Comparison of ENCODE assay signal across 1 cellular context in genomic region chr5:96808868-96809558, GRCh38.
TF ChIP-seq lines count a peak whose summit lies in the region.

No MANE protein-coding gene starts in this region.

TF ChIP-seq in K562, 482 proteins besides CTCF, POLR2A, EP300 and RAD21 (continued from another document and continues in another):
- TF ChIP-seq ELK3 (CRISPR knock-in tag; IDR thresholded peaks at IDR 0.05) (peak; percentile 78; the same call in 1 of the 2 replicates), SNIP1 (IDR thresholded peaks at IDR 0.05; ENCODE audit: low read depth) (no peak), ZNF785 (CRISPR knock-in tag; IDR thresholded peaks at IDR 0.05) (0 out of 2 replicates have a peak, but pooled peaks have one; percentile 21), FOXP4 (CRISPR knock-in tag; IDR thresholded peaks at IDR 0.05; ENCODE audit: borderline replicate concordance) (no peak), ELF2 (CRISPR knock-in tag; IDR thresholded peaks at IDR 0.05) (peak; percentile 79), NR2F6 (CRISPR knock-in tag; IDR thresholded peaks at IDR 0.05) (0 out of 2 replicates have a peak, but pooled peaks have one; percentile 62), ZNF384 (IDR thresholded peaks at IDR 0.05; ENCODE audit: low read depth, low read length) (no peak), CLOCK (CRISPR knock-in tag; IDR thresholded peaks at IDR 0.05; ENCODE audit: borderline replicate concordance) (peak; percentile 76; the same call in 1 of the 2 replicates), ZNF395 (CRISPR knock-in tag; IDR thresholded peaks at IDR 0.05) (peak; percentile 96), MAFK (IDR thresholded peaks at IDR 0.05; ENCODE audit: low read length) (no peak), ZNF24 (IDR thresholded peaks at IDR 0.05) (no peak), MXD1 (CRISPR knock-in tag; IDR thresholded peaks at IDR 0.05; ENCODE audit: borderline replicate concordance, poor library complexity, severe bottlenecking) (peak; percentile 74), ZNF398 (CRISPR knock-in tag; IDR thresholded peaks at IDR 0.05) (peak; percentile 84), TBP (optimal IDR thresholded peaks at IDR 0.05; ENCODE audit: low read depth, low read length) (no peak), POLR2AphosphoS5 (IDR thresholded peaks at IDR 0.05; ENCODE audit: control insufficient read depth, insufficient read depth, low read depth, low read length) (no peak), CREB5 (CRISPR knock-in tag; IDR thresholded peaks at IDR 0.05) (0 out of 2 replicates have a peak, but pooled peaks have one; percentile 74), CREB3 (tag; conservative IDR thresholded peaks at IDR 0.05; ENCODE audit: low read depth) (peak; percentile 98), ZBTB17 (CRISPR knock-in tag; IDR thresholded peaks at IDR 0.05) (peak; percentile 97), NR3C1 (CRISPR knock-in tag; IDR thresholded peaks at IDR 0.05) (no peak), SAFB (IDR thresholded peaks at IDR 0.05; ENCODE audit: borderline replicate concordance, low read depth, low read length) (no peak), ZBTB43 (CRISPR knock-in tag; IDR thresholded peaks at IDR 0.05) (no peak), DNMT1 (IDR thresholded peaks at IDR 0.05) (no peak), NR1H2 (CRISPR knock-in tag; IDR thresholded peaks at IDR 0.05) (no peak), ATF3 (IDR thresholded peaks at IDR 0.05) (no peak), ATF3 (CRISPR knock-in tag; conservative IDR thresholded peaks at IDR 0.05) (no peak), ZNF324 (CRISPR knock-in tag; IDR thresholded peaks at IDR 0.05) (peak; percentile 81), SPI1 (IDR thresholded peaks at IDR 0.05; ENCODE audit: borderline replicate concordance, low read depth, low read length) (no peak), NRF1 (conservative IDR thresholded peaks at IDR 0.05 in 1 of 2, IDR thresholded peaks at IDR 0.05 in 1 of 2) (no peak), IRF9 (tag; IDR thresholded peaks at IDR 0.05) (peak; percentile 98), ZFPM2 (CRISPR knock-in tag; IDR thresholded peaks at IDR 0.05) (peak; percentile 73; the same call in 1 of the 2 replicates), ZNF507 (tag; conservative IDR thresholded peaks at IDR 0.05) (peak; percentile 68), GATA2 (CRISPR knock-in tag; IDR thresholded peaks at IDR 0.05) (no peak), TCF3 (CRISPR knock-in tag; IDR thresholded peaks at IDR 0.05) (no peak), KLF16 (IDR thresholded peaks at IDR 0.05) (no peak), NR4A1 (CRISPR knock-in tag; IDR thresholded peaks at IDR 0.05) (peak; percentile 88; the same call in 1 of the 2 replicates), NR4A1 (tag; IDR thresholded peaks at IDR 0.05) (peak; percentile 99), E2F3 (CRISPR knock-in tag; IDR thresholded peaks at IDR 0.05) (peak; percentile 95), ZBTB11 (CRISPR knock-in tag; IDR thresholded peaks at IDR 0.05) (peak in 1 of 3 experiments; percentile 68; a peak in 1 of 6 replicates), CC2D1A (IDR thresholded peaks at IDR 0.05) (no peak), NEUROD1 (IDR thresholded peaks at IDR 0.05; ENCODE audit: borderline replicate concordance, low read depth, low read length, partially characterized antibody) (no peak)
